ENCODE assay signal across 22 cellular contexts in the genomic region with DNA sequence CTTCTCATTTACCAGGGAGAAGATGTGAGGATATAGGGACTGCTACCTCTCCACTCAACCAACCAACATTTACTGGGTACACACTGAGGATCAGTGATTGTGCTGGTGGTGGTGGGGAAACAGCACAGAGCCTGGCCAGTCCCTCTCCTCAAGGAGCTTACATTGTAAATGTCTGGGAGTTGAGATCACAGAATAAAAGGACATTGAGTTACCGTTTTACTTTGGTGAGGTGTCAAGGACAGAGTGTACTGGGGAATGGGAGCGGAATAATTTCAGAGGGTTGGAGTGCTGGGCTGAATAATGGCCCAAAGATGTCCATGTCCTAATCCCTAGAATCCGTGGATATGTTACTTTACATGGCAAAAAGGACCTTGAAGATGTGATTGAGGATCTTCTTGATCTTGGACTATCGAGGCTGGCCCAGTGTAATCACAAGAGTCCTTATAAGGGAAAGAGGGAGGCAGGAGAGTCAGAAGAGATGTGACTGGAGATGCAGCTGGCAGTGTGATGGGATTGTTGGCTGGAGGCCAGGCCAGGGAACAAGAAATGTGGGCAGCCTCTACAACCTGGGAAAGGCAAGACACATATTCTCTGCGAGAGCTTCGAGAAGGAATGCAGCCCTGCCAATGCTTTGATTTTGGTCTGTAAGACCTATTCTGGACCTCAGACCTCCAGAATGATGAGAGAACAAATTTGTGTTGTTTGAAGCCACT. TPM values are rescaled to one million over a fixed set of nuclear protein-coding genes. Genes with fewer than 3 reads are reported as not detected.
DNase-seq lines count a peak whose midpoint lies in the region; ATAC-seq lines count a peak whose summit lies in the region.
"Had no signal": no experiment of that assay in that cellular context is flagged by ENCODE, and none has a peak within 500 bp of the region (broad histone marks: within the 10 kb centered on the region; RNA-seq: fewer than 3 reads in every experiment).

No MANE protein-coding gene starts in this region.

- ATAC-seq in right cardiac atrium = peak; percentile 23 to 47
- no peak for ATAC-seq in GM19397 (IDR thresholded peaks at IDR 0.05; ENCODE audit: unreplicated experiment)
- ATAC-seq: activated T-helper 17 cell treated with anti-CD3 and anti-CD28 coated beads, Interleukin-2, amount 50 U/mL, for 72 hours; pancreas; T-cell had no signal

- peak; percentile 29 for DNase-seq in NCI-H82 (lab: John Stamatoyannopoulos, UW)
- no peak for DNase-seq in NCI-H82 treated with DMSO at 0.1 percent for 48 hours (lab: John Stamatoyannopoulos, UW; ENCODE audit: unreplicated experiment)
- DNase-seq in Daoy (ENCODE audit: low read depth) = peak; percentile 17
- DNase-seq in NCI-H69 (lab: John Stamatoyannopoulos, UW) = peak; percentile 26
- DNase-seq in right cardiac atrium = peak in 1 of 3 donors; percentile 72
- DNase-seq in activated CD4-positive, alpha-beta T cell treated with anti-CD3 and anti-CD28 coated beads for 1 hour = no peak
- DNase-seq: activated CD4-positive, alpha-beta memory T cell treated with anti-CD3 and anti-CD28 coated beads for 36 hours; activated CD4-positive, CD25-positive, alpha-beta regulatory T cell; activated CD8-positive, alpha-beta memory T cell treated with anti-CD3 and anti-CD28 coated beads, Interleukin-2, amount 50 U/mL, for 48 hours; Calu3; KBM-7; NCI-H2081; NCI-H526; pancreas; right lobe of liver; stimulated activated CD4-positive, alpha-beta T cell treated with anti-CD3 and anti-CD28 coated beads, Interleukin-4, amount 100 ng/mL, for 4 hours; stimulated activated naive CD4-positive, alpha-beta T cell; T-cell had no signal

- 75% methylated on average over 6 of the region's 6 CpGs for WGBS in right cardiac atrium

- intact Hi-C loops in right cardiac atrium (cut with DNase I) = no loop called here

- H3K27ac ChIP-seq in right cardiac atrium (ENCODE audit: low read length) = no peak overlapping the region
- H3K27ac ChIP-seq: dorsolateral prefrontal cortex, pancreas, right lobe of liver had no signal

- H3K4me1 ChIP-seq in right cardiac atrium (ENCODE audit: control insufficient read depth, insufficient read depth, low read length) = peaks cover 4% of the 10 kb centered on the region
- H3K4me1 ChIP-seq: right lobe of liver had no signal

- H3K4me3 ChIP-seq in right cardiac atrium (ENCODE audit: low read length) = no peak overlapping the region
- H3K4me3 ChIP-seq: dorsolateral prefrontal cortex, lung, pancreas, right lobe of liver had no signal

- no peaks in the 10 kb centered on the region for H3K9me3 ChIP-seq in right cardiac atrium (ENCODE audit: control insufficient read depth, low read length)
- H3K9me3 ChIP-seq: pancreas, right lobe of liver had no signal

- no peaks in the 10 kb centered on the region for H3K27me3 ChIP-seq in right cardiac atrium (ENCODE audit: control insufficient read depth, insufficient read depth)
- H3K27me3 ChIP-seq: dorsolateral prefrontal cortex, pancreas, right lobe of liver had no signal

RNA-seq across cellular contexts. Expression of a gene that starts 26.6 kb away (rescaled TPM):
- 23.0 and 40.3 TPM in 2 replicates for total RNA-seq in Daoy (2014; rRNA removed; shearing (Covaris generic))
- 10 to 100 TPM; 13.6 to 19.3 (median 15.9) TPM for total RNA-seq in right cardiac atrium
- polyA plus RNA-seq in right cardiac atrium = 31.1 TPM

Comparison
In these comparisons a context has a peak if more than half of its experiments do, and no peak if none do; other contexts are left out.
1. DNase-seq: peak in NCI-H82 (single experiment), Daoy (single experiment) and NCI-H69 (single experiment); none in NCI-H82 treated with DMSO at 0.1 percent for 48 hours (single experiment) and activated CD4-positive, alpha-beta T cell treated with anti-CD3 and anti-CD28 coated beads for 1 hour (single experiment).